In genomic region chr10:44725404-44725803, GRCh38 we compare ENCODE assay signal across 11 cellular contexts.
DNase-seq lines count a peak whose midpoint lies in the region; ATAC-seq and TF ChIP-seq lines count a peak whose summit lies in the region.
"Had no signal": no experiment of that assay in that cellular context is flagged by ENCODE, and none has a peak within 500 bp of the region (broad histone marks: within the 10 kb centered on the region; RNA-seq: fewer than 3 reads in every experiment).

No MANE protein-coding gene starts in this region.

- no peaks in the 10 kb centered on the region for H3K4me1 Mint-ChIP-seq in CD4-positive, alpha-beta T cell (ENCODE audit: low read depth)
- no peaks in the 10 kb centered on the region for H3K4me1 Mint-ChIP-seq in activated CD4-positive, alpha-beta T cell treated with anti-CD3 and anti-CD28 coated beads, Interleukin-2, amount 10 ng/mL, durations not matched to agents 7 days and 5 days

- CTCF ChIA-PET in CD4-positive, alpha-beta T cell (lab: Charles Lee) = no interaction called here
- CTCF ChIA-PET in activated CD4-positive, alpha-beta T cell treated with anti-CD3 and anti-CD28 coated beads, Interleukin-2, amount 10 ng/mL, durations not matched to agents 7 days and 5 days (lab: Charles Lee) = no interaction called here

- TF ChIP-seq CTCF in ascending aorta (IDR thresholded peaks at IDR 0.05) = no peak
- no peak for TF ChIP-seq CTCF in CD4-positive, alpha-beta T cell (IDR thresholded peaks at IDR 0.05)

- peaks cover 11% of the 10 kb centered on the region for H3K9me3 Mint-ChIP-seq in CD4-positive, alpha-beta T cell
- no peaks in the 10 kb centered on the region for H3K9me3 Mint-ChIP-seq in activated CD4-positive, alpha-beta T cell treated with anti-CD3 and anti-CD28 coated beads, Interleukin-2, amount 10 ng/mL, durations not matched to agents 7 days and 5 days

- H3K27me3 ChIP-seq in ascending aorta = no peaks in the 10 kb centered on the region
- H3K27me3 ChIP-seq in CD4-positive, alpha-beta T cell (ENCODE audit: control insufficient read depth, insufficient read depth, low read length) = no peaks in the 10 kb centered on the region

- no peaks in the 10 kb centered on the region for H3K36me3 ChIP-seq in ascending aorta

- H3K36me3 Mint-ChIP-seq in CD4-positive, alpha-beta T cell (ENCODE audit: low read depth) = no peaks in the 10 kb centered on the region
- no peaks in the 10 kb centered on the region for H3K36me3 Mint-ChIP-seq in activated CD4-positive, alpha-beta T cell treated with anti-CD3 and anti-CD28 coated beads, Interleukin-2, amount 10 ng/mL, durations not matched to agents 7 days and 5 days (ENCODE audit: low read depth)

- H3K4me1 ChIP-seq in ascending aorta = peaks cover 3 to 20% of the 10 kb centered on the region in 2 donors

- H3K9me3 ChIP-seq in ascending aorta = peaks cover 0 to 3% of the 10 kb centered on the region in 2 donors
- H3K9me3 ChIP-seq in CD4-positive, alpha-beta T cell (ENCODE audit: control insufficient read depth, low read length) = peaks cover 4% of the 10 kb centered on the region

- intact Hi-C loops in ascending aorta (cut with DNase I) = no loop called here
- intact Hi-C loops in CD4-positive, alpha-beta T cell (cut with DNase I, micrococcal nuclease) = no loop called here

- H3K27ac Mint-ChIP-seq in CD4-positive, alpha-beta T cell = no peak overlapping the region
- H3K27ac Mint-ChIP-seq in activated CD4-positive, alpha-beta T cell treated with anti-CD3 and anti-CD28 coated beads, Interleukin-2, amount 10 ng/mL, durations not matched to agents 7 days and 5 days = no peak overlapping the region

- ATAC-seq in GM19468 (IDR thresholded peaks at IDR 0.05; ENCODE audit: extremely low read depth, unreplicated experiment) = peak; percentile 55
- peak; percentile 95 for ATAC-seq in HG03354 (IDR thresholded peaks at IDR 0.05; ENCODE audit: poor library complexity, severe bottlenecking, unreplicated experiment)
- no peak for ATAC-seq in CD4-positive, alpha-beta T cell (ENCODE audit: poor library complexity)

- H3K4me3 ChIP-seq in ascending aorta = no peak overlapping the region
- H3K4me3 ChIP-seq: skin epidermis had no signal

- no peaks in the 10 kb centered on the region for H3K27me3 Mint-ChIP-seq in CD4-positive, alpha-beta T cell
- H3K27me3 Mint-ChIP-seq in activated CD4-positive, alpha-beta T cell treated with anti-CD3 and anti-CD28 coated beads, Interleukin-2, amount 10 ng/mL, durations not matched to agents 7 days and 5 days = no peaks in the 10 kb centered on the region

- DNase-seq in AG08395 (ENCODE audit: low spot score) (peak; percentile 46), ascending aorta (ENCODE audit: low spot score in 2 of 2) (no peak), kidney glomerular epithelial cell (lab: John Stamatoyannopoulos, UW) (no peak), COLO829 (ENCODE audit: low spot score) (no peak)
- no peak for DNase-seq in CD4-positive, alpha-beta T cell
- DNase-seq in activated CD4-positive, alpha-beta T cell treated with anti-CD3 and anti-CD28 coated beads, Interleukin-2, amount 10 ng/mL, durations not matched to agents 7 days and 5 days = no peak
- DNase-seq: activated gamma-delta T cell treated with Interleukin-2 at 50 U/mL for 16 hours; NK-92 treated with Interleukin-12 subunit alpha and Interleukin-12 subunit beta, amount 100 ng/mL, for 24 hours had no signal

- peak overlapping the region; percentile 22 to 36 for H3K27ac ChIP-seq in ascending aorta
- no peak overlapping the region for H3K27ac ChIP-seq in CD4-positive, alpha-beta T cell (ENCODE audit: low read depth, low read length)

- POLR2A ChIA-PET in CD4-positive, alpha-beta T cell (lab: Charles Lee) = no interaction called here
- POLR2A ChIA-PET in activated CD4-positive, alpha-beta T cell treated with anti-CD3 and anti-CD28 coated beads, Interleukin-2, amount 10 ng/mL, durations not matched to agents 7 days and 5 days (lab: Charles Lee) = no interaction called here

- H3K4me3 Mint-ChIP-seq in CD4-positive, alpha-beta T cell = no peak overlapping the region
- no peak overlapping the region for H3K4me3 Mint-ChIP-seq in activated CD4-positive, alpha-beta T cell treated with anti-CD3 and anti-CD28 coated beads, Interleukin-2, amount 10 ng/mL, durations not matched to agents 7 days and 5 days
